In genomic region chr12:95533985-95534384, GRCh38 we compare ENCODE assay signal across 13 cellular contexts. TPM values are rescaled to one million over a fixed set of nuclear protein-coding genes. Genes with fewer than 3 reads are reported as not detected.
DNase-seq lines count a peak whose midpoint lies in the region; ATAC-seq, FAIRE-seq and TF ChIP-seq lines count a peak whose summit lies in the region.
"Had no signal": no experiment of that assay in that cellular context is flagged by ENCODE, and none has a peak within 500 bp of the region (broad histone marks: within the 10 kb centered on the region; RNA-seq: fewer than 3 reads in every experiment).

No MANE protein-coding gene starts in this region.

- H3K27ac Mint-ChIP-seq in natural killer cell treated with Interleukin-12 subunit alpha and Interleukin-12 subunit beta and Interleukin-15 and Interleukin-18, amount 100 ng/mL, for 72 hours, result no peak overlapping the region
- H3K27ac Mint-ChIP-seq: B cell; CD8-positive, alpha-beta memory T cell; IgD-negative memory B cell had no signal

- TF ChIP-seq POLR2A in K562 (conservative IDR thresholded peaks at IDR 0.05), result no peak

- H3K9ac ChIP-seq in K562 (ENCODE audit: insufficient read depth in 1 of 2, low read depth in 2 of 2, low read length in 2 of 2) (no peak overlapping the region), parathyroid adenoma (no peak overlapping the region)

- ATAC-seq in K562, result 0 out of 3 replicates have a peak, but pooled peaks have one; percentile 24
- no peak for ATAC-seq in natural killer cell treated with Interleukin-12 subunit alpha and Interleukin-12 subunit beta and Interleukin-15 and Interleukin-18, amount 100 ng/mL, for 72 hours
- no peak for ATAC-seq in GM18909 (IDR thresholded peaks at IDR 0.05; ENCODE audit: poor library complexity, unreplicated experiment)

- TF ChIP-seq EP300 in K562 (IDR thresholded peaks at IDR 0.05; ENCODE audit: low read length), result no peak

- H4K20me1 ChIP-seq in DOHH2 (ENCODE audit: control insufficient read depth, insufficient read depth, low read depth, low read length) (no peaks in the 10 kb centered on the region), K562 (replicated peaks; ENCODE audit: control insufficient read depth, insufficient read depth, low read length) (no peaks in the 10 kb centered on the region)

- no peak for TF ChIP-seq CTCF in DOHH2 (IDR thresholded peaks at IDR 0.05; ENCODE audit: low read depth, low read length, poor library complexity, severe bottlenecking)
- TF ChIP-seq CTCF in K562 (IDR thresholded peaks at IDR 0.05 in 2 of 3, conservative IDR thresholded peaks at IDR 0.05 in 1 of 3; ENCODE audit: insufficient read depth in 2 of 3, low read depth in 1 of 3, low read length in 3 of 3), result no peak
- TF ChIP-seq CTCF in parathyroid adenoma (IDR thresholded peaks at IDR 0.05), result no peak

- H3K4me1 ChIP-seq in DOHH2 (ENCODE audit: control insufficient read depth, low read length), result peaks cover 66% of the 10 kb centered on the region
- no peaks in the 10 kb centered on the region for H3K4me1 ChIP-seq in K562 (replicated peaks in 1 of 2; ENCODE audit: control insufficient read depth in 2 of 2, insufficient read depth in 2 of 2, low read length in 2 of 2)
- H3K4me1 ChIP-seq in parathyroid adenoma, result peaks cover 3% of the 10 kb centered on the region

- H3K4me1 Mint-ChIP-seq in natural killer cell treated with Interleukin-12 subunit alpha and Interleukin-12 subunit beta and Interleukin-15 and Interleukin-18, amount 100 ng/mL, for 72 hours (ENCODE audit: low read depth in 2 of 2), result no peaks in the 10 kb centered on the region

- H3K36me3 Mint-ChIP-seq in natural killer cell treated with Interleukin-12 subunit alpha and Interleukin-12 subunit beta and Interleukin-15 and Interleukin-18, amount 100 ng/mL, for 72 hours, result no peaks in the 10 kb centered on the region
- H3K36me3 Mint-ChIP-seq: IgD-negative memory B cell had no signal

- peak overlapping the region; percentile 87 for H3K27ac ChIP-seq in DOHH2 (ENCODE audit: low read depth, low read length)
- no peak overlapping the region for H3K27ac ChIP-seq in K562 (ENCODE audit: extremely low read depth, low read depth, low read length)
- H3K27ac ChIP-seq in parathyroid adenoma, result no peak overlapping the region

- H3K4me3 ChIP-seq in DOHH2 (ENCODE audit: low read length) (peak overlapping the region; percentile 59), K562 (no peak overlapping the region), parathyroid adenoma (ENCODE audit: low read depth, low read length) (no peak overlapping the region)

- FAIRE-seq in HTR-8/SVneo (lab: Jason Lieb, UNC), result peak; percentile 66
- no peak for FAIRE-seq in K562 (lab: Jason Lieb, UNC)

- H3K4me2 ChIP-seq in DOHH2 (ENCODE audit: low read length), result peak overlapping the region; percentile 77
- H3K4me2 ChIP-seq in K562 (ENCODE audit: insufficient read depth, low read length), result no peak overlapping the region
- no peak overlapping the region for H3K4me2 ChIP-seq in parathyroid adenoma (ENCODE audit: low read length)

- peaks cover 3% of the 10 kb centered on the region for H3K79me2 ChIP-seq in DOHH2 (ENCODE audit: control insufficient read depth, low read length)
- H3K79me2 ChIP-seq in K562 (ENCODE audit: control insufficient read depth, insufficient read depth, low read length), result no peaks in the 10 kb centered on the region
- H3K79me2 ChIP-seq in parathyroid adenoma, result no peaks in the 10 kb centered on the region

- CTCF ChIA-PET in K562 (lab: Yijun Ruan, JAX; ENCODE audit: low intra/inter-chr PET ratio), result interaction anchor here (4.1 kb wide), 1 partner anchor 417 kb away, joined by 25 read pairs; no protein-coding TSS in a partner anchor

- in situ Hi-C loops in K562 (cut with MboI), result loop anchor here (5.0 kb wide), 1 partner anchor 417 kb away; no protein-coding TSS in a partner anchor

- no peaks in the 10 kb centered on the region for H3K9me1 ChIP-seq in K562 (ENCODE audit: control insufficient read depth, insufficient read depth, low read length)

- H3K36me3 ChIP-seq in DOHH2 (ENCODE audit: control insufficient read depth, low read length) (no peaks in the 10 kb centered on the region), K562 (ENCODE audit: control insufficient read depth, insufficient read depth, low read length) (no peaks in the 10 kb centered on the region), parathyroid adenoma (ENCODE audit: control insufficient read depth, insufficient read depth, low read length) (no peaks in the 10 kb centered on the region)

- H3K9me3 ChIP-seq in DOHH2 (ENCODE audit: control insufficient read depth, insufficient read depth, low read length), result no peaks in the 10 kb centered on the region
- H3K9me3 ChIP-seq in K562 (replicated peaks; ENCODE audit: control insufficient read depth, insufficient read depth, low read depth, low read length), result no peaks in the 10 kb centered on the region
- H3K9me3 ChIP-seq in parathyroid adenoma (ENCODE audit: control insufficient read depth, low read length), result no peaks in the 10 kb centered on the region

- intact Hi-C loops in K562 (cut with micrococcal nuclease), result loop anchor here (1.0 to 2.0 kb wide), 3 partner anchors 197 to 417 kb away; no protein-coding TSS in a partner anchor

- no peak overlapping the region for H3K4me3 Mint-ChIP-seq in natural killer cell treated with Interleukin-12 subunit alpha and Interleukin-12 subunit beta and Interleukin-15 and Interleukin-18, amount 100 ng/mL, for 72 hours
- H3K4me3 Mint-ChIP-seq: B cell; CD8-positive, alpha-beta memory T cell; IgD-negative memory B cell had no signal

- no peaks in the 10 kb centered on the region for H3K27me3 ChIP-seq in DOHH2 (ENCODE audit: control insufficient read depth, low read length)
- no peaks in the 10 kb centered on the region for H3K27me3 ChIP-seq in K562 (ENCODE audit: control insufficient read depth in 2 of 2, insufficient read depth in 2 of 2, low read length in 2 of 2)
- H3K27me3 ChIP-seq in parathyroid adenoma (ENCODE audit: control insufficient read depth, insufficient read depth, low read length), result no peaks in the 10 kb centered on the region

- no peak for TF ChIP-seq RAD21 in K562 (CRISPR knock-in tag; conservative IDR thresholded peaks at IDR 0.05 in 1 of 2, IDR thresholded peaks at IDR 0.05 in 1 of 2)

- DNase-seq in HTR-8/SVneo (ENCODE audit: insufficient read length, low spot score) (no peak), K562 (ENCODE audit: extremely low read depth in 1 of 4, low spot score in 3 of 4) (no peak), RPMI8226 (no peak)
- no peak for DNase-seq in natural killer cell treated with Interleukin-12 subunit alpha and Interleukin-12 subunit beta and Interleukin-15 and Interleukin-18, amount 100 ng/mL, for 72 hours (ENCODE audit: low spot score)
- DNase-seq: DND-41, SIG-M5 had no signal

- POLR2A ChIA-PET in K562 (lab: Yijun Ruan, JAX), result interaction anchor here (1.2 to 1.3 kb wide), 2 partner anchors 12 to 461 kb away, joined by 5 to 7 read pairs; partner anchors contain the start of gene NR2C1

- no peaks in the 10 kb centered on the region for H3K9me3 Mint-ChIP-seq in natural killer cell treated with Interleukin-12 subunit alpha and Interleukin-12 subunit beta and Interleukin-15 and Interleukin-18, amount 100 ng/mL, for 72 hours
- H3K9me3 Mint-ChIP-seq: CD8-positive, alpha-beta memory T cell; IgD-negative memory B cell had no signal

- H3K9me2 ChIP-seq in DOHH2 (replicated peaks; ENCODE audit: control insufficient read depth, low read length), result no peaks in the 10 kb centered on the region

- H2AFZ ChIP-seq in K562 (ENCODE audit: low read depth, low read length), result no peak overlapping the region
- peak overlapping the region; percentile 51 for H2AFZ ChIP-seq in parathyroid adenoma

- H3F3A ChIP-seq in DOHH2 (ENCODE audit: control insufficient read depth, insufficient read depth), result peaks cover 24% of the 10 kb centered on the region

- whole genome bisulfite sequencing in K562 (ENCODE audit: insufficient coverage, low coverage, missing lambda C conversion rate), result 48% methylated on average over 4 of the region's 4 CpGs

- H3K27me3 Mint-ChIP-seq in natural killer cell treated with Interleukin-12 subunit alpha and Interleukin-12 subunit beta and Interleukin-15 and Interleukin-18, amount 100 ng/mL, for 72 hours, result peaks cover 2 to 20% of the 10 kb centered on the region in 2 donors
- H3K27me3 Mint-ChIP-seq: B cell, IgD-negative memory B cell had no signal

- BruUV-seq in K562 (replicated peaks; lab: Mats Ljungman, UMichigan), result no TSS peak

TF ChIP-seq in K562, 482 proteins besides CTCF, POLR2A, EP300 and RAD21 (continues in another document):
- no peak for TF ChIP-seq NFIX (CRISPR knock-in tag; IDR thresholded peaks at IDR 0.05; ENCODE audit: low read depth)
- no peak for TF ChIP-seq ESRRB (CRISPR knock-in tag; IDR thresholded peaks at IDR 0.05; ENCODE audit: borderline replicate concordance)
- no peak for TF ChIP-seq SREBF2 (CRISPR knock-in tag; IDR thresholded peaks at IDR 0.05)
- no peak for TF ChIP-seq ZNF282 (CRISPR knock-in tag; IDR thresholded peaks at IDR 0.05)
- TF ChIP-seq DMBX1 (CRISPR knock-in tag; IDR thresholded peaks at IDR 0.05; ENCODE audit: borderline replicate concordance), result no peak

RNA-seq across cellular contexts. Expression of gene USP44, which starts 17.3 kb away (rescaled TPM):
- 4.8 and 8.7 TPM in 2 replicates for total RNA-seq in K562 (2011; cell fraction: chromatin; rRNA removed; ENCODE audit: low replicate concordance)
- total RNA-seq in K562 (2011; cell fraction: nucleolus; rRNA removed), result 1.4 and 1.7 TPM in 2 replicates
- 4.2 and 8.9 TPM in 2 replicates for total RNA-seq in K562 (2011; cell fraction: nucleoplasm; rRNA removed)
- total RNA-seq in K562 (2014; rRNA removed) (2.8 and 5.7 TPM in 2 replicates), K562 (2014; rRNA removed; fragmentation: Illumina TruSeq; extraction: Trizol) (3.4 and 4.0 TPM in 2 replicates), K562 (2015; rRNA removed; fragmentation: Illumina TruSeq; extraction: Trizol) (2.1 and 3.3 TPM in 2 replicates), K562 (2021) (2.1 and 3.0 TPM in 2 replicates)
- polyA plus RNA-seq in K562 (2011; rRNA removed) (3.1 and 4.2 TPM in 2 replicates), K562 (2014; fragmentation: Illumina TruSeq; extraction: Trizol) (2.8 and 2.9 TPM in 2 replicates), K562 (2014; fragmentation: Nextera tagmentation; extraction: Ambion mirVana) (1 to 10 TPM; 2.1 to 2.4 TPM), K562 (2014; rRNA removed) (2.3 and 2.9 TPM in 2 replicates)
- polyA plus RNA-seq in K562 (2011; cell fraction: cytosol; rRNA removed), result 0.91 and 1.9 TPM in 2 replicates
- 3.0 and 3.1 TPM in 2 replicates for polyA plus RNA-seq in K562 (2011; cell fraction: nucleus; rRNA removed)
- 1.7 and 2.8 TPM in 2 replicates for polyA plus RNA-seq in K562 (2012)
- polyA minus RNA-seq in K562 (2011; rRNA and poly(A)+ RNA removed), result 14.8 and 19.0 TPM in 2 replicates
- polyA minus RNA-seq in K562 (2011; cell fraction: cytosol; rRNA and poly(A)+ RNA removed), result 1.4 and 1.7 TPM in 2 replicates
- 2.2 and 2.6 TPM in 2 replicates for polyA minus RNA-seq in K562 (2011; cell fraction: nucleus; rRNA and poly(A)+ RNA removed)
- 1 to 10 TPM in 1 of 2 donors, under 1 TPM in 1; 0.59 to 1.8 TPM for total RNA-seq in natural killer cell treated with Interleukin-12 subunit alpha and Interleukin-12 subunit beta and Interleukin-15 and Interleukin-18, amount 100 ng/mL, for 72 hours
- total RNA-seq: RPMI7951 had no signal
